1 cellular context compared by ENCODE assay signal in genomic region chr11:6345356-6345755, GRCh38.
A peak's percentile ranks its signal among the peaks of the same experiment; 100 is the strongest.
TF ChIP-seq lines count a peak whose summit lies in the region.

No MANE protein-coding gene starts in this region.

TF ChIP-seq in IMR-90, 13 proteins besides CTCF, POLR2A, EP300 and RAD21 (continued from another document):
- TF ChIP-seq MAZ (IDR thresholded peaks at IDR 0.05; ENCODE audit: borderline replicate concordance, low read depth, low read length) (no peak), CEBPB (IDR thresholded peaks at IDR 0.05; ENCODE audit: low read depth, low read length) (peak; percentile 67), MAFK (IDR thresholded peaks at IDR 0.05; ENCODE audit: low read depth, low read length) (no peak), MXI1 (IDR thresholded peaks at IDR 0.05; ENCODE audit: borderline replicate concordance, low read depth, low read length) (no peak)
